In the genomic region with DNA sequence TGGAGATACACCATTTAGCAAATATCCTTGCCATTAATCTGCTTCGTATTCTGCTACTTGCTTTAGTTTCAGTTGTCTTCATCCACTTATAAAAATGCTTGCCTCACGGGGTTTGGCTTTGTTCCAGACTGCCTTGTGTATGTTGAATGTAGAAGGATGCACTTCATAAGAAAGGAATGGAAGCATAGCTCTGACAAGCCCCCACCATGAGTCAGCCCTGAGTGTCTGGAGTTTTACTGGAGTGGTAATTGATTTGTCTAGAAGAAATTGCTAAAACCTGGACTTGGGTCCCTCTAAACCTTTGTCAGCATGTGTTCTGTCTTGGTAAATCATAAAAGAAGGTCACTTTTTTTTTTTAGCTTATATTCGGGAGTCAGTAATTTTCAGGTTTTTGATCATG, we compare ENCODE assay signal across 11 cellular contexts. TPM values are rescaled to one million over a fixed set of nuclear protein-coding genes. Genes with fewer than 3 reads are reported as not detected.
DNase-seq lines count a peak whose midpoint lies in the region; ATAC-seq and TF ChIP-seq lines count a peak whose summit lies in the region.
"Had no signal": no experiment of that assay in that cellular context is flagged by ENCODE, and none has a peak within 500 bp of the region (broad histone marks: within the 10 kb centered on the region; RNA-seq: fewer than 3 reads in every experiment).

No MANE protein-coding gene starts in this region.

- H3K27ac Mint-ChIP-seq in T-helper 1 cell treated with Interleukin-12 subunit alpha and Interleukin-12 subunit beta and Interleukin-4 antibody, amounts not matched to agents 30 μg/mL and 1 μg/mL, for 36 hours: no peak overlapping the region
- H3K27ac Mint-ChIP-seq: activated T-cell treated with anti-CD3 and anti-CD28 coated beads, Interleukin-2, amount 50 U/mL, for 72 hours; neural progenitor cell had no signal

- no peaks in the 10 kb centered on the region for H3K9me3 Mint-ChIP-seq in T-helper 1 cell treated with Interleukin-12 subunit alpha and Interleukin-12 subunit beta and Interleukin-4 antibody, amounts not matched to agents 30 μg/mL and 1 μg/mL, for 36 hours
- H3K9me3 Mint-ChIP-seq: neural progenitor cell had no signal

- ATAC-seq in thoracic aorta (ENCODE audit: insufficient number of reproducible peaks, low FRiP score, low read depth) (no peak), HG02588 (IDR thresholded peaks at IDR 0.05; ENCODE audit: unreplicated experiment) (no peak)
- ATAC-seq: activated T-cell treated with anti-CD3 and anti-CD28 coated beads, Interleukin-2, amount 50 U/mL, for 72 hours had no signal

- H3K36me3 ChIP-seq in thoracic aorta: no peaks in the 10 kb centered on the region
- H3K36me3 ChIP-seq: neural progenitor cell had no signal

- DNase-seq in T-helper 1 cell (no peak), NCI-H446 treated with DMSO at 0.1 percent for 48 hours (lab: John Stamatoyannopoulos, UW) (peak; percentile 7), epithelial cell of prostate (ENCODE audit: low read depth, low spot score) (peak; percentile 95), thoracic aorta (ENCODE audit: low spot score) (peak; percentile 15), NCI-H146 (lab: John Stamatoyannopoulos, UW) (no peak)
- DNase-seq in stimulated activated naive CD4-positive, alpha-beta T cell (lab: John Stamatoyannopoulos, UW): no peak

- peaks cover 30% of the 10 kb centered on the region for H3K4me1 Mint-ChIP-seq in T-helper 1 cell treated with Interleukin-12 subunit alpha and Interleukin-12 subunit beta and Interleukin-4 antibody, amounts not matched to agents 30 μg/mL and 1 μg/mL, for 36 hours (ENCODE audit: low read depth)

- H3K4me3 ChIP-seq in thoracic aorta: no peak overlapping the region
- H3K4me3 ChIP-seq: neural progenitor cell had no signal

- peaks cover 3% of the 10 kb centered on the region for H3K36me3 Mint-ChIP-seq in T-helper 1 cell treated with Interleukin-12 subunit alpha and Interleukin-12 subunit beta and Interleukin-4 antibody, amounts not matched to agents 30 μg/mL and 1 μg/mL, for 36 hours (ENCODE audit: low read depth)
- H3K36me3 Mint-ChIP-seq: neural progenitor cell had no signal

- no peaks in the 10 kb centered on the region for H3K9me3 ChIP-seq in thoracic aorta

- H3K4me1 ChIP-seq in thoracic aorta (ENCODE audit: control insufficient read depth in 1 of 2, low read depth in 2 of 2): peaks cover 0 to 4% of the 10 kb centered on the region in 2 donors
- H3K4me1 ChIP-seq: neural progenitor cell had no signal

- no peaks in the 10 kb centered on the region for H3K27me3 ChIP-seq in thoracic aorta (replicated peaks; ENCODE audit: insufficient read depth)
- H3K27me3 ChIP-seq: neural progenitor cell had no signal

- peak overlapping the region; percentile 5 for H3K4me3 Mint-ChIP-seq in T-helper 1 cell treated with Interleukin-12 subunit alpha and Interleukin-12 subunit beta and Interleukin-4 antibody, amounts not matched to agents 30 μg/mL and 1 μg/mL, for 36 hours
- H3K4me3 Mint-ChIP-seq: activated T-cell treated with anti-CD3 and anti-CD28 coated beads, Interleukin-2, amount 50 U/mL, for 72 hours; neural progenitor cell had no signal

- no peak for TF ChIP-seq CTCF in thoracic aorta (IDR thresholded peaks at IDR 0.05)

- H3K27ac ChIP-seq in epithelial cell of prostate (peak overlapping the region; percentile 49), thoracic aorta (no peak overlapping the region)
- H3K27ac ChIP-seq: HL-60, neural progenitor cell had no signal

- H3K27me3 Mint-ChIP-seq in T-helper 1 cell treated with Interleukin-12 subunit alpha and Interleukin-12 subunit beta and Interleukin-4 antibody, amounts not matched to agents 30 μg/mL and 1 μg/mL, for 36 hours (ENCODE audit: low read depth): peaks cover 4% of the 10 kb centered on the region

RNA-seq across cellular contexts. Expression of a gene that starts 4.6 kb away (rescaled TPM):
- not detected for total RNA-seq in thoracic aorta

RNA-seq across cellular contexts. Expression of a gene that starts 19.8 kb away (rescaled TPM):
- not detected for total RNA-seq in thoracic aorta
- total RNA-seq: activated T-cell treated with anti-CD3 and anti-CD28 coated beads, Interleukin-2, amount 50 U/mL, for 72 hours had no signal

Comparison
In these comparisons a context has a peak if more than half of its experiments do, and no peak if none do; other contexts are left out.
1. DNase-seq: peak in NCI-H446 treated with DMSO at 0.1 percent for 48 hours (single experiment), epithelial cell of prostate (single experiment) and thoracic aorta (single experiment); none in T-helper 1 cell (0 of 5), stimulated activated naive CD4-positive, alpha-beta T cell (0 of 6) and NCI-H146 (single experiment).